ENCODE assay signal across 19 cellular contexts in the genomic region with DNA sequence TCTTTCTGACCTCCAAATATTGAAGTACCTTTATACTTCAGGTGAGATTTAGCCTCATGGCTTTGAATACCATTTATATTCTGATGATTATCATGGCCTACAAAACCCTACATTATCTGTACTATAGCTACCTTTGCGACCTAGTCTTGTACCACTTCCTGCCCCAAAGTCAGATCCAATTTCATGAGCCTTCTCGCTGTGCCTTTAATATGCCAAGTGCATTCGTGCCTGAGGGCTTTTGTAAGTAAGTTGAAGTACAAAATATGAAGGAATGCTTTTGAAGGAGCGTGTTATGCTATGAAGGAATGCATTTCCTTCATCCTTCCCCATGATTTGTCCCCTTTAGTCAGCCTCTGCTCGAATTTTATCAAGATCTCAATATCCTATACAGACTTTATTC. TPM values are rescaled to one million over a fixed set of nuclear protein-coding genes. Genes with fewer than 3 reads are reported as not detected.
A peak's percentile ranks its signal among the peaks of the same experiment; 100 is the strongest.
DNase-seq lines count a peak whose midpoint lies in the region; ATAC-seq and TF ChIP-seq lines count a peak whose summit lies in the region.
"Had no signal": no experiment of that assay in that cellular context is flagged by ENCODE, and none has a peak within 500 bp of the region (broad histone marks: within the 10 kb centered on the region; RNA-seq: fewer than 3 reads in every experiment).

No MANE protein-coding gene starts in this region.

- peaks cover 50% of the 10 kb centered on the region for H3K36me3 Mint-ChIP-seq in activated CD4-positive, alpha-beta T cell treated with anti-CD3 and anti-CD28 coated beads, Interleukin-2, amount 10 ng/mL, durations not matched to agents 24 days and 14 days (ENCODE audit: low read depth)
- peaks cover 61% of the 10 kb centered on the region for H3K36me3 Mint-ChIP-seq in stimulated activated memory B cell treated with anti-CD40 and anti-IgM and Interleukin-4, amounts not matched to agents 10 μg/mL and 1 μg/mL and 100 μg/mL, for 72 hours

- H3K27ac ChIP-seq in Panc1 (ENCODE audit: low read length) (peak overlapping the region; percentile 61), epithelial cell of prostate (peak overlapping the region; percentile 34), sigmoid colon (peak overlapping the region in 1 of 4 donors; percentile 25)
- H3K27ac ChIP-seq: A549, left ventricle myocardium inferior, VCaP had no signal

- ATAC-seq in Panc1 = peak; percentile 31; the same call in 1 of the 2 replicates
- ATAC-seq in stimulated activated memory B cell treated with anti-CD40 and anti-IgM and Interleukin-4, amounts not matched to agents 10 μg/mL and 1 μg/mL and 100 μg/mL, for 72 hours = no peak
- ATAC-seq: A549; sciatic nerve; stimulated activated naive CD8-positive, alpha-beta T cell treated with anti-CD3 and anti-CD28 coated beads, Interleukin-15, amount 100 ng/mL, for 72 hours had no signal

- H3K4me1 ChIP-seq in Panc1 (ENCODE audit: control insufficient read depth, insufficient read depth, low read length) (peaks cover 65% of the 10 kb centered on the region), sigmoid colon (peaks cover 0 to 27% (median 22%) of the 10 kb centered on the region in 4 donors)
- H3K4me1 ChIP-seq: Caco-2 had no signal

- H3K36me3 ChIP-seq in Panc1 (ENCODE audit: control insufficient read depth, insufficient read depth, low read length) (peaks cover 3% of the 10 kb centered on the region; the same call in 1 of the 2 replicates), sigmoid colon (peaks cover 0 to 39% (median 17%) of the 10 kb centered on the region in 4 donors)

- whole genome bisulfite sequencing in sigmoid colon, 2 donors = 82 to 85% methylated on average over 5 of the region's 5 CpGs

- H3K27me3 ChIP-seq in Panc1 (ENCODE audit: control insufficient read depth, insufficient read depth, low read length) = no peaks in the 10 kb centered on the region
- no peaks in the 10 kb centered on the region for H3K27me3 ChIP-seq in sigmoid colon

- no peaks in the 10 kb centered on the region for H3K9me3 Mint-ChIP-seq in activated CD4-positive, alpha-beta T cell treated with anti-CD3 and anti-CD28 coated beads, Interleukin-2, amount 10 ng/mL, durations not matched to agents 24 days and 14 days
- H3K9me3 Mint-ChIP-seq in stimulated activated memory B cell treated with anti-CD40 and anti-IgM and Interleukin-4, amounts not matched to agents 10 μg/mL and 1 μg/mL and 100 μg/mL, for 72 hours = no peaks in the 10 kb centered on the region
- H3K9me3 Mint-ChIP-seq: neural crest cell; stimulated activated naive CD8-positive, alpha-beta T cell treated with anti-CD3 and anti-CD28 coated beads, Interleukin-15, amount 100 ng/mL, for 72 hours had no signal

- intact Hi-C loops in activated CD4-positive, alpha-beta T cell treated with anti-CD3 and anti-CD28 coated beads, Interleukin-2, amount 10 ng/mL, durations not matched to agents 24 days and 14 days (cut with micrococcal nuclease) = loop anchor here (5.0 kb wide), 1 partner anchor 1954 kb away; no protein-coding TSS in a partner anchor
- intact Hi-C loops in Panc1 (cut with micrococcal nuclease; ENCODE audit: unreplicated experiment) = no loop called here
- intact Hi-C loops in sigmoid colon (cut with DNase I) = no loop called here

- no peak for TF ChIP-seq EP300 in sigmoid colon (IDR thresholded peaks at IDR 0.05)

- TF ChIP-seq CTCF in Panc1 (IDR thresholded peaks at IDR 0.05) = no peak
- TF ChIP-seq CTCF in sigmoid colon (IDR thresholded peaks at IDR 0.05) = no peak

- in situ Hi-C loops in Panc1 (cut with HindIII; ENCODE audit: low pct_unique_long_range_greater_than_20kb, low sequenced_read_pairs) = no loop called here

- no peak for DNase-seq in activated CD4-positive, alpha-beta T cell treated with anti-CD3 and anti-CD28 coated beads, Interleukin-2, amount 10 ng/mL, durations not matched to agents 24 days and 14 days
- no peak for DNase-seq in activated CD4-positive, alpha-beta T cell treated with anti-CD3 and anti-CD28 coated beads for 4 hours
- DNase-seq in Panc1 (ENCODE audit: low read depth, low spot score) = no peak
- DNase-seq in epithelial cell of prostate (ENCODE audit: low read depth, low spot score) = no peak
- DNase-seq in sigmoid colon = no peak
- no peak for DNase-seq in amniotic stem cell (lab: John Stamatoyannopoulos, UW)
- DNase-seq in NCI-H1092 treated with DMSO at 0.1 percent for 48 hours (lab: John Stamatoyannopoulos, UW) = no peak
- DNase-seq: aorta; Caco-2; cortex of kidney; hippocampal formation; left ventricle myocardium inferior; SK-N-SH; stimulated activated naive CD8-positive, alpha-beta T cell treated with anti-CD3 and anti-CD28 coated beads, Interleukin-15, amount 100 ng/mL, for 72 hours had no signal

- no peaks in the 10 kb centered on the region for H3K27me3 Mint-ChIP-seq in activated CD4-positive, alpha-beta T cell treated with anti-CD3 and anti-CD28 coated beads, Interleukin-2, amount 10 ng/mL, durations not matched to agents 24 days and 14 days
- H3K27me3 Mint-ChIP-seq in stimulated activated memory B cell treated with anti-CD40 and anti-IgM and Interleukin-4, amounts not matched to agents 10 μg/mL and 1 μg/mL and 100 μg/mL, for 72 hours = no peaks in the 10 kb centered on the region
- H3K27me3 Mint-ChIP-seq: stimulated activated naive CD8-positive, alpha-beta T cell treated with anti-CD3 and anti-CD28 coated beads, Interleukin-15, amount 100 ng/mL, for 72 hours had no signal

- POLR2A ChIA-PET in Panc1 (lab: Charles Lee) = no interaction called here

- peak overlapping the region; percentile 45 for H3K27ac Mint-ChIP-seq in activated CD4-positive, alpha-beta T cell treated with anti-CD3 and anti-CD28 coated beads, Interleukin-2, amount 10 ng/mL, durations not matched to agents 24 days and 14 days
- peak overlapping the region; percentile 46 for H3K27ac Mint-ChIP-seq in stimulated activated memory B cell treated with anti-CD40 and anti-IgM and Interleukin-4, amounts not matched to agents 10 μg/mL and 1 μg/mL and 100 μg/mL, for 72 hours

- H3K4me3 Mint-ChIP-seq in activated CD4-positive, alpha-beta T cell treated with anti-CD3 and anti-CD28 coated beads, Interleukin-2, amount 10 ng/mL, durations not matched to agents 24 days and 14 days = no peak overlapping the region
- H3K4me3 Mint-ChIP-seq in stimulated activated memory B cell treated with anti-CD40 and anti-IgM and Interleukin-4, amounts not matched to agents 10 μg/mL and 1 μg/mL and 100 μg/mL, for 72 hours = no peak overlapping the region
- H3K4me3 Mint-ChIP-seq: neural crest cell; stimulated activated naive CD8-positive, alpha-beta T cell treated with anti-CD3 and anti-CD28 coated beads, Interleukin-15, amount 100 ng/mL, for 72 hours had no signal

- TF ChIP-seq POLR2A in sigmoid colon (IDR thresholded peaks at IDR 0.05) = no peak

- H3K9me3 ChIP-seq in Panc1 (ENCODE audit: control insufficient read depth, insufficient read depth, low read depth, low read length) = no peaks in the 10 kb centered on the region
- no peaks in the 10 kb centered on the region for H3K9me3 ChIP-seq in sigmoid colon
- H3K9me3 ChIP-seq: A549, Caco-2, left ventricle myocardium inferior, SK-N-SH had no signal

- H3K4me1 Mint-ChIP-seq in activated CD4-positive, alpha-beta T cell treated with anti-CD3 and anti-CD28 coated beads, Interleukin-2, amount 10 ng/mL, durations not matched to agents 24 days and 14 days = peaks cover 26% of the 10 kb centered on the region
- H3K4me1 Mint-ChIP-seq in stimulated activated memory B cell treated with anti-CD40 and anti-IgM and Interleukin-4, amounts not matched to agents 10 μg/mL and 1 μg/mL and 100 μg/mL, for 72 hours = peaks cover 42% of the 10 kb centered on the region

- CTCF ChIA-PET in Panc1 (lab: Charles Lee) = no interaction called here

- H3K4me3 ChIP-seq in Panc1 (ENCODE audit: low read depth in 2 of 2, low read length in 2 of 2) (no peak overlapping the region), sigmoid colon (no peak overlapping the region)
- H3K4me3 ChIP-seq: A549, left ventricle myocardium inferior had no signal

- no TSS peak for BruUV-seq in Panc1 (replicated peaks; lab: Mats Ljungman, UMichigan)

RNA-seq across cellular contexts. Expression of a gene that starts 9.3 kb away (rescaled TPM):
- 1.8 and 2.8 TPM in 2 replicates for total RNA-seq in activated CD4-positive, alpha-beta T cell treated with anti-CD3 and anti-CD28 coated beads, Interleukin-2, amount 10 ng/mL, durations not matched to agents 24 days and 14 days
- total RNA-seq in Panc1 (2021; ENCODE audit: unreplicated experiment) = 136 TPM
- 157 TPM for polyA plus RNA-seq in Panc1 (2012; ENCODE audit: insufficient read length)
- 100 to 1,000 TPM in 1 of 4 donors, 10 to 100 TPM in 3; 14.1 to 123 (median 18.4) TPM for total RNA-seq in sigmoid colon
- 10 to 100 TPM; 33.0 to 51.6 (median 43.1) TPM for polyA plus RNA-seq in sigmoid colon

RNA-seq across cellular contexts. Expression of a gene that starts 10.0 kb away (rescaled TPM):
- 1,100 and 1,185 TPM in 2 replicates for total RNA-seq in activated CD4-positive, alpha-beta T cell treated with anti-CD3 and anti-CD28 coated beads, Interleukin-2, amount 10 ng/mL, durations not matched to agents 24 days and 14 days
- total RNA-seq in Panc1 (2021; ENCODE audit: unreplicated experiment) (702 TPM), sigmoid colon (1,000 to 10,000 TPM in 3 of 4 donors, 100 to 1,000 TPM in 1; 708 to 2,145 (median 1,875) TPM)
- 355 TPM for polyA plus RNA-seq in Panc1 (2012; ENCODE audit: insufficient read length)
- polyA plus RNA-seq in sigmoid colon = 1,000 to 10,000 TPM; 1,833 to 2,533 (median 1,930) TPM
